Comparison of ENCODE assay signal across 26 cellular contexts in genomic region chr9:137987244-137988030, GRCh38.
DNase-seq lines count a peak whose midpoint lies in the region; ATAC-seq and TF ChIP-seq lines count a peak whose summit lies in the region.
"Had no signal": no experiment of that assay in that cellular context is flagged by ENCODE, and none has a peak within 500 bp of the region (broad histone marks: within the 10 kb centered on the region; RNA-seq: fewer than 3 reads in every experiment).

No MANE protein-coding gene starts in this region.

- no peaks in the 10 kb centered on the region for H3K9me2 ChIP-seq in PC-9 (ENCODE audit: insufficient read depth)

- no peak overlapping the region for H2AK5ac ChIP-seq in mesenchymal stem cell (ENCODE audit: low read length, severe bottlenecking)

- DNase-seq in left ventricle myocardium superior (peak; percentile 4), right cardiac atrium (no peak), PC-9 (peak; percentile 24 to 48), endothelial cell (ENCODE audit: low spot score) (no peak), type B pancreatic cell (ENCODE audit: extremely low spot score, unreplicated experiment) (peak; percentile 55), mesenchymal stem cell (no peak)
- DNase-seq: activated CD4-positive, alpha-beta T cell treated with anti-CD3 and anti-CD28 coated beads for 48 hours; activated naive CD4-positive, alpha-beta T cell; activated T-cell treated with anti-CD3 and anti-CD28 coated beads, Interleukin-2, amount 50 U/mL, for 24 hours; BE2C; DMS53; HCEC 1CT; lower lobe of right lung; NCI-H1436; NCI-H2171; NCI-H524; stimulated activated CD4-positive, alpha-beta T cell treated with anti-CD3 and anti-CD28 coated beads, Interleukin-2, amount 100 ng/mL, for 24 hours; substantia nigra; T-helper 2 cell had no signal

- H3K9me3 ChIP-seq in right cardiac atrium (ENCODE audit: control insufficient read depth, low read length) = no peaks in the 10 kb centered on the region
- H3K9me3 ChIP-seq in PC-9 (ENCODE audit: insufficient read depth, low read depth) = no peaks in the 10 kb centered on the region
- no peaks in the 10 kb centered on the region for H3K9me3 ChIP-seq in mesenchymal stem cell (ENCODE audit: control insufficient read depth, low read length)
- H3K9me3 ChIP-seq: A549, BE2C, lower lobe of right lung had no signal

- peak overlapping the region; percentile 50 for H3K27ac Mint-ChIP-seq in endothelial cell (ENCODE audit: unreplicated experiment)
- H3K27ac Mint-ChIP-seq in type B pancreatic cell = no peak overlapping the region
- H3K27ac Mint-ChIP-seq: activated T-cell treated with anti-CD3 and anti-CD28 coated beads, Interleukin-2, amount 50 U/mL, for 24 hours had no signal

- H3K4me3 ChIP-seq in right cardiac atrium (ENCODE audit: low read length) = no peak overlapping the region
- no peak overlapping the region for H3K4me3 ChIP-seq in PC-9
- H3K4me3 ChIP-seq in mesenchymal stem cell (ENCODE audit: insufficient read depth in 1 of 2, low read depth in 1 of 2, low read length in 2 of 2) = no peak overlapping the region
- H3K4me3 ChIP-seq: A549, GM12878, K562, lower lobe of right lung, SK-N-MC, smooth muscle cell had no signal

- H2AFZ ChIP-seq in PC-9 (no peak overlapping the region), mesenchymal stem cell (ENCODE audit: low read depth, low read length) (no peak overlapping the region)

- no peak overlapping the region for H3K14ac ChIP-seq in mesenchymal stem cell (ENCODE audit: low read length in 2 of 2)

- H3K27me3 Mint-ChIP-seq in endothelial cell (ENCODE audit: unreplicated experiment) = peaks cover 8% of the 10 kb centered on the region
- peaks cover 25% of the 10 kb centered on the region for H3K27me3 Mint-ChIP-seq in type B pancreatic cell

- no peaks in the 10 kb centered on the region for H4K20me1 ChIP-seq in PC-9 (ENCODE audit: insufficient read depth)

- H2BK5ac ChIP-seq in mesenchymal stem cell (ENCODE audit: low read depth, low read length, poor library complexity, severe bottlenecking) = no peak overlapping the region

- no peak overlapping the region for H4K91ac ChIP-seq in mesenchymal stem cell (ENCODE audit: low read length)

- H3K27ac ChIP-seq in right cardiac atrium (ENCODE audit: low read length) = no peak overlapping the region
- H3K27ac ChIP-seq in PC-9 = no peak overlapping the region
- no peak overlapping the region for H3K27ac ChIP-seq in mesenchymal stem cell (ENCODE audit: low read length, poor library complexity, severe bottlenecking)
- H3K27ac ChIP-seq: A549, lower lobe of right lung, SK-N-MC had no signal

- POLR2A ChIA-PET in PC-9 (lab: Charles Lee; ENCODE audit: unreplicated experiment) = no interaction called here

- intact Hi-C loops in left ventricle myocardium superior (cut with micrococcal nuclease) (no loop called here), right cardiac atrium (cut with DNase I) (no loop called here), PC-9 (cut with micrococcal nuclease; ENCODE audit: unreplicated experiment) (no loop called here)

- H3K36me3 ChIP-seq in PC-9 (ENCODE audit: low read depth) (no peaks in the 10 kb centered on the region), mesenchymal stem cell (ENCODE audit: control insufficient read depth in 1 of 2, insufficient read depth in 2 of 2, low read depth in 1 of 2, low read length in 2 of 2) (no peaks in the 10 kb centered on the region)
- H3K36me3 ChIP-seq: BE2C, lower lobe of right lung had no signal

- no TSS peak for BruUV-seq in PC-9 (replicated peaks; lab: Mats Ljungman, UMichigan)

- H3K4me2 ChIP-seq in PC-9 (no peak overlapping the region), mesenchymal stem cell (ENCODE audit: low read length, poor library complexity, severe bottlenecking) (no peak overlapping the region)
- H3K4me2 ChIP-seq: A549, smooth muscle cell had no signal

- H3K27me3 ChIP-seq in right cardiac atrium (ENCODE audit: control insufficient read depth, insufficient read depth) = no peaks in the 10 kb centered on the region
- peaks cover 71% of the 10 kb centered on the region for H3K27me3 ChIP-seq in PC-9 (ENCODE audit: insufficient read depth, low read depth)
- H3K27me3 ChIP-seq in mesenchymal stem cell (ENCODE audit: control insufficient read depth in 1 of 2, insufficient read depth in 1 of 2, low read length in 2 of 2) = peaks cover 0 to 4% of the 10 kb centered on the region in 2 experiments
- H3K27me3 ChIP-seq: BE2C had no signal

- H4K8ac ChIP-seq in mesenchymal stem cell (ENCODE audit: low read length) = no peak overlapping the region

- no peak for ATAC-seq in left ventricle myocardium superior
- ATAC-seq in right cardiac atrium = no peak
- ATAC-seq in HG02981 (IDR thresholded peaks at IDR 0.05; ENCODE audit: unreplicated experiment) = no peak
- no peak for ATAC-seq in GM21576 (IDR thresholded peaks at IDR 0.05; ENCODE audit: unreplicated experiment)
- ATAC-seq: GM12878, K562, lower lobe of right lung had no signal

- H2BK120ac ChIP-seq in mesenchymal stem cell (ENCODE audit: low read depth, low read length) = no peak overlapping the region

- H3K79me2 ChIP-seq in PC-9 (ENCODE audit: low read depth) = no peaks in the 10 kb centered on the region

- H3K4ac ChIP-seq in mesenchymal stem cell (ENCODE audit: low read depth in 1 of 2, low read length in 2 of 2) = no peak overlapping the region

- no peak overlapping the region for H2BK12ac ChIP-seq in mesenchymal stem cell (ENCODE audit: low read length in 2 of 2)

- CTCF ChIA-PET in PC-9 (lab: Charles Lee) = no interaction called here

- H3F3A ChIP-seq in PC-9 (ENCODE audit: insufficient read depth, low read depth) = no peaks in the 10 kb centered on the region

- H3K36me3 Mint-ChIP-seq in endothelial cell (ENCODE audit: low read depth, unreplicated experiment) = peaks cover 31% of the 10 kb centered on the region
- no peaks in the 10 kb centered on the region for H3K36me3 Mint-ChIP-seq in type B pancreatic cell

- 83% methylated on average over 10 of the region's 10 CpGs for whole genome bisulfite sequencing in right cardiac atrium
- whole genome bisulfite sequencing in mesenchymal stem cell = 75% methylated on average over 10 of the region's 10 CpGs

- TF ChIP-seq CTCF in PC-9 (conservative IDR thresholded peaks at IDR 0.05) = no peak
- no peak for TF ChIP-seq CTCF in endothelial cell (IDR thresholded peaks at IDR 0.05; ENCODE audit: unreplicated experiment)
- no peak for TF ChIP-seq CTCF in type B pancreatic cell (conservative IDR thresholded peaks at IDR 0.05)

- H3K4me3 Mint-ChIP-seq in endothelial cell (ENCODE audit: unreplicated experiment) (no peak overlapping the region), type B pancreatic cell (no peak overlapping the region)
- H3K4me3 Mint-ChIP-seq: activated T-cell treated with anti-CD3 and anti-CD28 coated beads, Interleukin-2, amount 50 U/mL, for 24 hours had no signal

- no peaks in the 10 kb centered on the region for H3K79me1 ChIP-seq in mesenchymal stem cell (replicated peaks; ENCODE audit: low read length, poor library complexity, severe bottlenecking)

- H3K9me3 Mint-ChIP-seq in endothelial cell (ENCODE audit: unreplicated experiment) = peaks cover 7% of the 10 kb centered on the region
- peaks cover 1% of the 10 kb centered on the region for H3K9me3 Mint-ChIP-seq in type B pancreatic cell
- H3K9me3 Mint-ChIP-seq: activated T-cell treated with anti-CD3 and anti-CD28 coated beads, Interleukin-2, amount 50 U/mL, for 24 hours had no signal

- no peak overlapping the region for H2BK15ac ChIP-seq in mesenchymal stem cell (ENCODE audit: low read depth, poor library complexity, severe bottlenecking)

- no peak overlapping the region for H3K18ac ChIP-seq in mesenchymal stem cell (ENCODE audit: low read depth in 1 of 2, low read length in 2 of 2)

- H3K4me1 Mint-ChIP-seq in endothelial cell (ENCODE audit: unreplicated experiment) = no peaks in the 10 kb centered on the region
- no peaks in the 10 kb centered on the region for H3K4me1 Mint-ChIP-seq in type B pancreatic cell (ENCODE audit: unreplicated experiment)

- H3K9ac ChIP-seq in mesenchymal stem cell (ENCODE audit: low read length) = no peak overlapping the region

- H3K4me1 ChIP-seq in right cardiac atrium (ENCODE audit: control insufficient read depth, insufficient read depth, low read length) = no peaks in the 10 kb centered on the region
- H3K4me1 ChIP-seq in PC-9 (replicated peaks; ENCODE audit: insufficient read depth) = no peaks in the 10 kb centered on the region
- no peaks in the 10 kb centered on the region for H3K4me1 ChIP-seq in mesenchymal stem cell (ENCODE audit: control insufficient read depth, insufficient read depth, low read depth, low read length)
- H3K4me1 ChIP-seq: A549, BE2C, lower lobe of right lung had no signal

- H3K23ac ChIP-seq in mesenchymal stem cell (ENCODE audit: low read length in 2 of 2) = no peak overlapping the region

Comparison
In these comparisons a context has a peak if more than half of its experiments do, and no peak if none do; other contexts are left out.
1. DNase-seq: peak in left ventricle myocardium superior (single experiment), PC-9 (2 of 2) and type B pancreatic cell (single experiment); none in right cardiac atrium (0 of 3), endothelial cell (single experiment) and mesenchymal stem cell (single experiment).